ENCODE assay signal across 28 cellular contexts in genomic region chr15:58386081-58386480, GRCh38. TPM values are rescaled to one million over a fixed set of nuclear protein-coding genes. Genes with fewer than 3 reads are reported as not detected.
"Had no signal": no experiment of that assay in that cellular context is flagged by ENCODE, and none has a peak within 500 bp of the region (broad histone marks: within the 10 kb centered on the region; RNA-seq: fewer than 3 reads in every experiment).

No MANE protein-coding gene starts in this region.

- ATAC-seq: activated naive CD4-positive, alpha-beta T cell treated with anti-CD3 and anti-CD28 coated beads, Interleukin-2, amount 50 U/mL, for 72 hours; activated T-cell treated with anti-CD3 and anti-CD28 coated beads, Interleukin-2, amount 50 U/mL, for 72 hours; WTC11 had no signal

- H3K4me3 ChIP-seq: ascending aorta, breast epithelium, cardiac muscle cell, colonic mucosa, esophagus squamous epithelium had no signal

- DNase-seq: activated CD4-positive, alpha-beta memory T cell treated with anti-CD3 and anti-CD28 coated beads, Interleukin-2, amount 10 ng/mL, durations not matched to agents 7 days and 5 days; activated CD4-positive, alpha-beta T cell treated with anti-CD3 and anti-CD28 coated beads for 1 hour; activated CD4-positive, alpha-beta T cell treated with anti-CD3 and anti-CD28 coated beads for 4 hours; activated CD4-positive, alpha-beta T cell treated with anti-CD3 and anti-CD28 coated beads, Interleukin-2, amount 10 ng/mL, durations not matched to agents 7 days and 5 days; activated CD4-positive, alpha-beta T cell treated with anti-CD3 and anti-CD28 coated beads, Interleukin-2, amount 50 U/mL, for 4 hours; activated CD8-positive, alpha-beta memory T cell treated with anti-CD3 and anti-CD28 coated beads, Interleukin-2, amount 50 U/mL, for 48 hours; activated gamma-delta T cell; activated naive CD4-positive, alpha-beta T cell; activated naive CD4-positive, alpha-beta T cell treated with anti-CD3 and anti-CD28 coated beads, Interleukin-2, amount 10 ng/mL, durations not matched to agents 7 days and 5 days; activated naive CD8-positive, alpha-beta T cell treated with anti-CD3 and anti-CD28 coated beads, Interleukin-2, amount 10 ng/mL, durations not matched to agents 7 days and 5 days; activated T-cell treated with anti-CD3 and anti-CD28 coated beads for 4 hours; activated T-cell treated with anti-CD3 and anti-CD28 coated beads, Interleukin-2, amount 50 U/mL, for 24 hours; activated T-cell treated with anti-CD3 and anti-CD28 coated beads, Interleukin-2, amount 50 U/mL, for 72 hours; central memory CD4-positive, alpha-beta T cell; cerebellar nuclear complex; colonic mucosa; effector CD8-positive, alpha-beta T cell; esophagus squamous epithelium; foreskin fibroblast; T-helper 2 cell had no signal

- H3K27ac ChIP-seq: ascending aorta, breast epithelium, cardiac muscle cell, colonic mucosa, epithelial cell of prostate, esophagus squamous epithelium had no signal

- H3K27me3 ChIP-seq: ascending aorta, breast epithelium, cardiac muscle cell, colonic mucosa, esophagus squamous epithelium had no signal

- H3K9me3 ChIP-seq: ascending aorta, breast epithelium, colonic mucosa, esophagus squamous epithelium had no signal

- H3K4me1 ChIP-seq: ascending aorta, breast epithelium, colonic mucosa, esophagus squamous epithelium had no signal

- H3K36me3 ChIP-seq: ascending aorta, breast epithelium, cardiac muscle cell, colonic mucosa, esophagus squamous epithelium had no signal

RNA-seq across cellular contexts. Expression of gene LIPC, which starts 45.7 kb away (rescaled TPM):
- total RNA-seq: ascending aorta, cardiac muscle cell, endothelial cell of umbilical vein, frontal cortex, WTC11 had no signal
